In the genomic region with DNA sequence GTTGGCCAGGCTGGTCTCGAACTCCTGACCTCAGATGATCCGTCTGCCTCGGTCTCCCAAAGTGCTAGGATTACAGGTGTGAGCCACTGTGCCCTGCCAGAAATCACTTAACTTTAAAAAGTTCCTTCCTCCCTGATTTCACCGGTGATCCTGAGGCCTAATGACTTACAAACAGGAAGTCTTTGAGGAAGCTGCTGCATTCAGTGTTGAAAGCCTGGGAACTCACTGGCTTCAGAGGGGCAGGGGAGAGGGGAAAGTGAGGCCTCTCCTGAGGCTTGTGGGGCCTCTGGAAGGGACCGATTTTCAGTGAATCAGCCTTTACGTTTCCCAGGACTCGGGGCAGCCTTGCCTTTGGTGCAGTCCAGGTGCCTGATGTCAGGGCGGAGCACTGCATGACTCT, we compare ENCODE assay signal across 18 cellular contexts. TPM values are rescaled to one million over a fixed set of nuclear protein-coding genes. Genes with fewer than 3 reads are reported as not detected.
"Had no signal": no experiment of that assay in that cellular context is flagged by ENCODE, and none has a peak within 500 bp of the region (broad histone marks: within the 10 kb centered on the region; RNA-seq: fewer than 3 reads in every experiment).

No MANE protein-coding gene starts in this region.

- ATAC-seq: gastrocnemius medialis; heart right ventricle; left ventricle myocardium superior; naive thymus-derived CD4-positive, alpha-beta T cell; sciatic nerve; T-helper 17 cell had no signal

- DNase-seq: activated CD4-positive, alpha-beta T cell treated with anti-CD3 and anti-CD28 coated beads, Interleukin-2, amount 10 ng/mL, durations not matched to agents 7 days and 5 days; activated CD4-positive, CD25-positive, alpha-beta regulatory T cell; activated CD8-positive, alpha-beta memory T cell treated with anti-CD3 and anti-CD28 coated beads for 24 hours; activated naive CD4-positive, alpha-beta T cell treated with Interleukin-2 at 50 U/mL for 16 hours; gastrocnemius medialis; heart right ventricle; islet precursor cell; left ventricle myocardium superior; naive thymus-derived CD4-positive, alpha-beta T cell; occipital lobe; stimulated activated CD4-positive, alpha-beta T cell treated with anti-CD3 and anti-CD28 coated beads, Interleukin-1b, Interleukin-23, amount 100 ng/mL, for 48 hours; stimulated activated naive CD4-positive, alpha-beta T cell; T-helper 17 cell had no signal

- H3K9me3 Mint-ChIP-seq: activated CD4-positive, alpha-beta T cell treated with anti-CD3 and anti-CD28 coated beads, Interleukin-2, amount 10 ng/mL, durations not matched to agents 7 days and 5 days; mesothelial cell of epicardium; naive thymus-derived CD4-positive, alpha-beta T cell; type B pancreatic cell had no signal

- H3K4me3 ChIP-seq: gastrocnemius medialis, heart right ventricle, prostate gland, spleen had no signal

- H3K36me3 ChIP-seq: gastrocnemius medialis, heart right ventricle, prostate gland, spleen had no signal

- H3K4me1 Mint-ChIP-seq: activated CD4-positive, alpha-beta T cell treated with anti-CD3 and anti-CD28 coated beads, Interleukin-2, amount 10 ng/mL, durations not matched to agents 7 days and 5 days; naive thymus-derived CD4-positive, alpha-beta T cell; T-helper 17 cell had no signal

- H3K27ac Mint-ChIP-seq: activated CD4-positive, alpha-beta T cell treated with anti-CD3 and anti-CD28 coated beads, Interleukin-2, amount 10 ng/mL, durations not matched to agents 7 days and 5 days; mesothelial cell of epicardium; naive thymus-derived CD4-positive, alpha-beta T cell; T-helper 17 cell; type B pancreatic cell had no signal

- H3K27me3 Mint-ChIP-seq: activated CD4-positive, alpha-beta T cell treated with anti-CD3 and anti-CD28 coated beads, Interleukin-2, amount 10 ng/mL, durations not matched to agents 7 days and 5 days; naive thymus-derived CD4-positive, alpha-beta T cell; T-helper 17 cell; type B pancreatic cell had no signal

- H3K36me3 Mint-ChIP-seq: mesothelial cell of epicardium; naive thymus-derived CD4-positive, alpha-beta T cell; type B pancreatic cell had no signal

- H3K4me3 Mint-ChIP-seq: activated CD4-positive, alpha-beta T cell treated with anti-CD3 and anti-CD28 coated beads, Interleukin-2, amount 10 ng/mL, durations not matched to agents 7 days and 5 days; mesothelial cell of epicardium; naive thymus-derived CD4-positive, alpha-beta T cell; T-helper 17 cell; type B pancreatic cell had no signal

- H3K9me3 ChIP-seq: gastrocnemius medialis, heart right ventricle, prostate gland, spleen had no signal

- H3K27me3 ChIP-seq: gastrocnemius medialis, spleen had no signal

- H3K4me1 ChIP-seq: gastrocnemius medialis, heart right ventricle, prostate gland had no signal

- H3K27ac ChIP-seq: gastrocnemius medialis, heart right ventricle, prostate gland, spleen had no signal

RNA-seq across cellular contexts. Expression of a gene that starts 30.2 kb away (rescaled TPM):
- total RNA-seq: activated CD4-positive, alpha-beta T cell treated with anti-CD3 and anti-CD28 coated beads, Interleukin-2, amount 10 ng/mL, durations not matched to agents 7 days and 5 days had no signal
